ENCODE assay signal across 23 cellular contexts in genomic region chr6:32931211-32931610, GRCh38. TPM values are rescaled to one million over a fixed set of nuclear protein-coding genes. Genes with fewer than 3 reads are reported as not detected.
"Had no signal": no experiment of that assay in that cellular context is flagged by ENCODE, and none has a peak within 500 bp of the region (broad histone marks: within the 10 kb centered on the region; RNA-seq: fewer than 3 reads in every experiment).

No MANE protein-coding gene starts in this region.

- H3K27ac ChIP-seq: colonic mucosa, hepatocyte, ovary, tibial nerve, upper lobe of right lung, vagina had no signal

- H3K36me3 ChIP-seq: colonic mucosa, ovary, tibial nerve, vagina had no signal

- H3K4me3 Mint-ChIP-seq: endodermal cell; naive thymus-derived CD4-positive, alpha-beta T cell; stimulated activated naive CD8-positive, alpha-beta T cell treated with anti-CD3 and anti-CD28 coated beads, Interleukin-15, Interleukin-2, amounts not matched to agents 100 ng/mL and 50 ng/mL, for 24 hours had no signal

- ATAC-seq: left colon; left ventricle myocardium superior; naive thymus-derived CD4-positive, alpha-beta T cell; right cardiac atrium; upper lobe of right lung had no signal

- H3K4me1 Mint-ChIP-seq: endodermal cell had no signal

- H3K4me2 ChIP-seq: hepatocyte had no signal

- DNase-seq: colonic mucosa; dermis blood vessel endothelial cell; effector CD4-positive, alpha-beta T cell; endodermal cell; erythroblast; foreskin melanocyte; head of caudate nucleus; left colon; left ventricle myocardium superior; mesendoderm; naive thymus-derived CD4-positive, alpha-beta T cell; ovary; right cardiac atrium; small intestine; stimulated activated CD4-positive, alpha-beta T cell treated with anti-CD3 and anti-CD28 coated beads, Interleukin-2, amount 100 ng/mL, for 48 hours; upper lobe of right lung had no signal

- H3K4me1 ChIP-seq: colonic mucosa, upper lobe of right lung, vagina had no signal

- H3K9me3 Mint-ChIP-seq: endodermal cell; naive thymus-derived CD4-positive, alpha-beta T cell; stimulated activated naive CD8-positive, alpha-beta T cell treated with anti-CD3 and anti-CD28 coated beads, Interleukin-15, Interleukin-2, amounts not matched to agents 100 ng/mL and 50 ng/mL, for 24 hours had no signal

- H3K27me3 Mint-ChIP-seq: stimulated activated naive CD8-positive, alpha-beta T cell treated with anti-CD3 and anti-CD28 coated beads, Interleukin-15, Interleukin-2, amounts not matched to agents 100 ng/mL and 50 ng/mL, for 24 hours had no signal

- H3K4me3 ChIP-seq: colonic mucosa, hepatocyte, lung, ovary, tibial nerve, upper lobe of right lung, vagina had no signal

- H3K27me3 ChIP-seq: colonic mucosa, ovary, tibial nerve, upper lobe of right lung, vagina had no signal

- H3K27ac Mint-ChIP-seq: endodermal cell; progenitor cell of endocrine pancreas; stimulated activated naive CD8-positive, alpha-beta T cell treated with anti-CD3 and anti-CD28 coated beads, Interleukin-15, Interleukin-2, amounts not matched to agents 100 ng/mL and 50 ng/mL, for 24 hours had no signal

- H3K9me3 ChIP-seq: colonic mucosa, ovary, tibial nerve, upper lobe of right lung, vagina had no signal

RNA-seq across cellular contexts. Expression of gene HLA-DMB, which starts 9.6 kb away (rescaled TPM):
- total RNA-seq: endothelial cell of umbilical vein had no signal
